In genomic region chr1:6436277-6436676, GRCh38 we compare ENCODE assay signal across 1 cellular context. TPM values are rescaled to one million over a fixed set of nuclear protein-coding genes. Genes with fewer than 3 reads are reported as not detected.
"Had no signal": no experiment of that assay in that cellular context is flagged by ENCODE, and none has a peak within 500 bp of the region (broad histone marks: within the 10 kb centered on the region; RNA-seq: fewer than 3 reads in every experiment).

No MANE protein-coding gene starts in this region.

RNA-seq across cellular contexts. Expression of gene ESPN, which starts 11.7 kb away (rescaled TPM):
- total RNA-seq: LHCN-M2 had no signal

RNA-seq across cellular contexts. Expression of gene HES2, which starts 16.6 kb away (rescaled TPM):
- total RNA-seq: LHCN-M2 had no signal
